In genomic region chr10:97875391-97875790, GRCh38 we compare ENCODE assay signal across 16 cellular contexts. TPM values are rescaled to one million over a fixed set of nuclear protein-coding genes. Genes with fewer than 3 reads are reported as not detected.
"Had no signal": no experiment of that assay in that cellular context is flagged by ENCODE, and none has a peak within 500 bp of the region (broad histone marks: within the 10 kb centered on the region; RNA-seq: fewer than 3 reads in every experiment).

No MANE protein-coding gene starts in this region.

- FAIRE-seq: TTC549 had no signal

- DNase-seq: activated B cell treated with CpG ODN at 0.5 μM for 24 hours; activated CD4-positive, alpha-beta T cell treated with anti-CD3 and anti-CD28 coated beads for 48 hours; activated CD8-positive, alpha-beta memory T cell treated with anti-CD3 and anti-CD28 coated beads, Interleukin-2, amount 50 U/mL, for 4 hours; activated CD8-positive, alpha-beta T cell treated with anti-CD3 and anti-CD28 coated beads, Interleukin-2, amount 10 ng/mL, durations not matched to agents 7 days and 5 days; activated naive CD8-positive, alpha-beta T cell treated with anti-CD3 and anti-CD28 coated beads, Interleukin-2, amount 10 ng/mL, durations not matched to agents 7 days and 5 days; activated T-cell treated with anti-CD3 and anti-CD28 coated beads, Interleukin-2, amount 50 U/mL, for 72 hours; cerebellar nuclear complex; stimulated activated CD4-positive, alpha-beta T cell treated with anti-CD3 and anti-CD28 coated beads, Interleukin-4, amount 100 ng/mL, for 24 hours; stimulated activated naive CD4-positive, alpha-beta T cell treated with Interleukin-2 at 50 U/mL for 16 hours; substantia nigra; T-helper 2 cell; trophoblast cell had no signal

- H3K4me1 Mint-ChIP-seq: activated B cell treated with CpG ODN at 0.5 μM for 24 hours; activated naive CD8-positive, alpha-beta T cell treated with anti-CD3 and anti-CD28 coated beads, Interleukin-2, amount 10 ng/mL, durations not matched to agents 7 days and 5 days; mesothelial cell of epicardium had no signal

- ATAC-seq: activated CD8-positive, alpha-beta T cell treated with anti-CD3 and anti-CD28 coated beads, Interleukin-2, amount 10 ng/mL, durations not matched to agents 7 days and 5 days; activated T-cell treated with anti-CD3 and anti-CD28 coated beads, Interleukin-2, amount 50 U/mL, for 72 hours had no signal

- H3K36me3 Mint-ChIP-seq: activated naive CD8-positive, alpha-beta T cell treated with anti-CD3 and anti-CD28 coated beads, Interleukin-2, amount 10 ng/mL, durations not matched to agents 7 days and 5 days; mesothelial cell of epicardium had no signal

- H3K9me3 Mint-ChIP-seq: activated B cell treated with CpG ODN at 0.5 μM for 24 hours; activated naive CD8-positive, alpha-beta T cell treated with anti-CD3 and anti-CD28 coated beads, Interleukin-2, amount 10 ng/mL, durations not matched to agents 7 days and 5 days; activated T-cell treated with anti-CD3 and anti-CD28 coated beads, Interleukin-2, amount 50 U/mL, for 72 hours; mesothelial cell of epicardium had no signal

- H3K4me3 Mint-ChIP-seq: activated B cell treated with CpG ODN at 0.5 μM for 24 hours; activated CD8-positive, alpha-beta T cell treated with anti-CD3 and anti-CD28 coated beads, Interleukin-2, amount 10 ng/mL, durations not matched to agents 7 days and 5 days; activated naive CD8-positive, alpha-beta T cell treated with anti-CD3 and anti-CD28 coated beads, Interleukin-2, amount 10 ng/mL, durations not matched to agents 7 days and 5 days; activated T-cell treated with anti-CD3 and anti-CD28 coated beads, Interleukin-2, amount 50 U/mL, for 72 hours; mesothelial cell of epicardium had no signal

- H3K27ac Mint-ChIP-seq: activated B cell treated with CpG ODN at 0.5 μM for 24 hours; activated CD8-positive, alpha-beta T cell treated with anti-CD3 and anti-CD28 coated beads, Interleukin-2, amount 10 ng/mL, durations not matched to agents 7 days and 5 days; activated naive CD8-positive, alpha-beta T cell treated with anti-CD3 and anti-CD28 coated beads, Interleukin-2, amount 10 ng/mL, durations not matched to agents 7 days and 5 days; activated T-cell treated with anti-CD3 and anti-CD28 coated beads, Interleukin-2, amount 50 U/mL, for 72 hours; mesothelial cell of epicardium had no signal

RNA-seq across cellular contexts. Expression of gene GOLGA7B, which starts 25.7 kb away (rescaled TPM):
- total RNA-seq: glomerular endothelial cell, skeletal muscle tissue had no signal
